In genomic region chr12:121708313-121709063, GRCh38 we compare ENCODE assay signal across 20 cellular contexts. TPM values are rescaled to one million over a fixed set of nuclear protein-coding genes. Genes with fewer than 3 reads are reported as not detected.
"Had no signal": no experiment of that assay in that cellular context is flagged by ENCODE, and none has a peak within 500 bp of the region (broad histone marks: within the 10 kb centered on the region; RNA-seq: fewer than 3 reads in every experiment).

No MANE protein-coding gene starts in this region.

- H3K9me3 ChIP-seq: ovary, suprapubic skin, transverse colon, uterus had no signal

- H3K27me3 ChIP-seq: ovary, suprapubic skin, transverse colon, uterus had no signal

- H3K36me3 Mint-ChIP-seq: memory B cell; naive thymus-derived CD4-positive, alpha-beta T cell had no signal

- H3K27me3 Mint-ChIP-seq: memory B cell; stimulated activated naive CD8-positive, alpha-beta T cell treated with anti-CD3 and anti-CD28 coated beads, Interleukin-15, amount 100 ng/mL, for 72 hours had no signal

- H3K27ac Mint-ChIP-seq: activated CD4-positive, alpha-beta T cell treated with anti-CD3 and anti-CD28 coated beads, Interleukin-2, amount 10 ng/mL, durations not matched to agents 7 days and 5 days; activated naive CD8-positive, alpha-beta T cell; memory B cell; naive thymus-derived CD4-positive, alpha-beta T cell; stimulated activated naive CD8-positive, alpha-beta T cell treated with anti-CD3 and anti-CD28 coated beads, Interleukin-15, amount 100 ng/mL, for 72 hours had no signal

- H3K4me3 Mint-ChIP-seq: activated CD4-positive, alpha-beta T cell treated with anti-CD3 and anti-CD28 coated beads, Interleukin-2, amount 10 ng/mL, durations not matched to agents 7 days and 5 days; activated naive CD8-positive, alpha-beta T cell; naive thymus-derived CD4-positive, alpha-beta T cell; stimulated activated naive CD8-positive, alpha-beta T cell treated with anti-CD3 and anti-CD28 coated beads, Interleukin-15, amount 100 ng/mL, for 72 hours had no signal

- H3K27ac ChIP-seq: ovary, suprapubic skin, transverse colon, uterus had no signal

- DNase-seq: activated CD4-positive, alpha-beta T cell treated with anti-CD3 and anti-CD28 coated beads, Interleukin-2, amount 10 ng/mL, durations not matched to agents 7 days and 5 days; activated CD8-positive, alpha-beta memory T cell treated with anti-CD3 and anti-CD28 coated beads, Interleukin-2, amount 50 U/mL, for 4 hours; activated gamma-delta T cell; activated T-cell treated with anti-CD3 and anti-CD28 coated beads, Interleukin-2, amount 50 U/mL, for 48 hours; effector CD4-positive, alpha-beta T cell; naive thymus-derived CD4-positive, alpha-beta T cell; ovary; stimulated activated CD4-positive, alpha-beta T cell treated with anti-CD3 and anti-CD28 coated beads, Interleukin-4, amount 100 ng/mL, for 1 hour; stimulated activated naive CD8-positive, alpha-beta T cell treated with anti-CD3 and anti-CD28 coated beads, Interleukin-15, amount 100 ng/mL, for 72 hours; T1000; transverse colon; uterus had no signal

- H3K4me3 ChIP-seq: ovary, smooth muscle cell, suprapubic skin, transverse colon, uterus had no signal

- H3K36me3 ChIP-seq: ovary, suprapubic skin, transverse colon, uterus had no signal

- H3K4me2 ChIP-seq: smooth muscle cell had no signal

- H3K9me3 Mint-ChIP-seq: stimulated activated naive CD8-positive, alpha-beta T cell treated with anti-CD3 and anti-CD28 coated beads, Interleukin-15, amount 100 ng/mL, for 72 hours had no signal

- FAIRE-seq: endothelial cell of umbilical vein had no signal

- ATAC-seq: activated CD4-positive, CD25-positive, alpha-beta regulatory T cell treated with anti-CD3 and anti-CD28 coated beads, Interleukin-2, amount 50 U/mL, for 24 hours; naive thymus-derived CD4-positive, alpha-beta T cell; sciatic nerve; stimulated activated naive CD8-positive, alpha-beta T cell treated with anti-CD3 and anti-CD28 coated beads, Interleukin-15, amount 100 ng/mL, for 72 hours had no signal

RNA-seq across cellular contexts. Expression of gene MORN3, which starts 39.0 kb away (rescaled TPM):
- total RNA-seq: fibroblast of villous mesenchyme had no signal
